ENCODE assay signal across 12 cellular contexts in the genomic region with DNA sequence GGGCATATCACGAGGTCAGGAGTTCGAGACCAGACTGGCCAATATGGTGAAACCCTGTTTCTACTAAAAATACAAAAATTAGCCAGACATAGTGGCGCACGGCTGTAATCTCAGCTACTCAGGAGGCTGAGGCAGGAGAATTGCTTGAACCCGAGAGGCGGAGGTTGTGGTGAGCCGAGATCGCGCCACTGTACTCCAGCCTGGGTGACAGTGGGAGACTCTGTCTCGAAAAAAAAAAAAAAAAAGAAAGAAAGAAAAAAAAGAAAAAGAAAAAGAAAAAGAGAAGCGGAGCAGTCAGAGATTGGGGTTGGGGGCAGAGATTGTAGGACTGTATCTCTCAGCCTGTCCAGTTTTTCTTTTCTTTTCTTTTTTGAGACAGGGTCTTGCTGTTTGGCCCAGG. TPM values are rescaled to one million over a fixed set of nuclear protein-coding genes. Genes with fewer than 3 reads are reported as not detected.
DNase-seq lines count a peak whose midpoint lies in the region; ATAC-seq and TF ChIP-seq lines count a peak whose summit lies in the region.
"Not testable (repeated sequence)": the region's sequence is repeated elsewhere in the genome, so short reads cannot be mapped to it uniquely, and the experiment has no call there.
"Had no signal": no experiment of that assay in that cellular context is flagged by ENCODE, and none has a peak within 500 bp of the region (broad histone marks: within the 10 kb centered on the region; RNA-seq: fewer than 3 reads in every experiment).

No MANE protein-coding gene starts in this region.

- H3K4me3 ChIP-seq in PC-9; right cardiac atrium (ENCODE audit: low read length); testis: not testable (repeated sequence)

- not testable (repeated sequence) for H4K20me1 ChIP-seq in PC-9 (ENCODE audit: insufficient read depth)

- H3K36me3 ChIP-seq in PC-9 (ENCODE audit: low read depth); testis (ENCODE audit: low read depth, missing control alignments): not testable (repeated sequence)

- TSS peak; percentile 1 for BruUV-seq in PC-9 (replicated peaks; lab: Mats Ljungman, UMichigan)

- not testable (repeated sequence) for DNase-seq in PC-9
- DNase-seq in activated effector memory CD4-positive, alpha-beta T cell treated with anti-CD3 and anti-CD28 coated beads, Interleukin-2, amount 50 U/mL, for 16 hours: peak; percentile 30
- peak; percentile 59 for DNase-seq in Right ventricle myocardium inferior (ENCODE audit: missing footprints)
- DNase-seq in cardiac septum (ENCODE audit: low spot score): peak; percentile 65
- DNase-seq in right cardiac atrium: peak in 2 of 3 donors; percentile 40 to 51
- DNase-seq in posterior vena cava (ENCODE audit: low spot score): peak; percentile 72
- peak; percentile 13 for DNase-seq in testis

- CTCF ChIA-PET in PC-9 (lab: Charles Lee): not testable (repeated sequence)

- H3K9me3 ChIP-seq in PC-9 (ENCODE audit: insufficient read depth, low read depth); right cardiac atrium (ENCODE audit: control insufficient read depth, low read length); testis: not testable (repeated sequence)

- not testable (repeated sequence) for H2AFZ ChIP-seq in PC-9

- H3K9me2 ChIP-seq in PC-9 (ENCODE audit: insufficient read depth): not testable (repeated sequence)

- TF ChIP-seq CTCF in PC-9 (conservative IDR thresholded peaks at IDR 0.05); testis (IDR thresholded peaks at IDR 0.05): not testable (repeated sequence)

- not testable (repeated sequence) for ATAC-seq in Right ventricle myocardium inferior, right cardiac atrium

- not testable (repeated sequence) for H3K4me2 ChIP-seq in PC-9

- not testable (repeated sequence) for H3K27ac ChIP-seq in PC-9; right cardiac atrium (ENCODE audit: low read length); testis

- H3K79me2 ChIP-seq in PC-9 (ENCODE audit: low read depth): not testable (repeated sequence)

- not testable (repeated sequence) for H3F3A ChIP-seq in PC-9 (ENCODE audit: insufficient read depth, low read depth)

- intact Hi-C loops in PC-9 (cut with micrococcal nuclease; ENCODE audit: unreplicated experiment); Right ventricle myocardium inferior (cut with DNase I); cardiac septum (cut with DNase I); right cardiac atrium (cut with DNase I); posterior vena cava (cut with DNase I); testis (cut with DNase I; ENCODE audit: low total_unique reads): not testable (repeated sequence)

- TF ChIP-seq POLR2A in testis (IDR thresholded peaks at IDR 0.05): not testable (repeated sequence)

- POLR2A ChIA-PET in PC-9 (lab: Charles Lee; ENCODE audit: unreplicated experiment): not testable (repeated sequence)

- H3K27me3 ChIP-seq in PC-9 (ENCODE audit: insufficient read depth, low read depth); right cardiac atrium (ENCODE audit: control insufficient read depth, insufficient read depth); testis: not testable (repeated sequence)

- H3K4me1 ChIP-seq in PC-9 (replicated peaks; ENCODE audit: insufficient read depth); right cardiac atrium (ENCODE audit: control insufficient read depth, insufficient read depth, low read length); testis: not testable (repeated sequence)

- WGBS in right cardiac atrium: 94% methylated on average over 7 of the region's 11 CpGs
- 86 to 94% methylated on average over 3 to 7 of the region's 11 CpGs for WGBS in testis, 2 donors

RNA-seq across cellular contexts. Expression of a gene that starts 0.7 kb away (rescaled TPM):
- total RNA-seq in PC-9 (2021) (24.3 and 36.8 TPM in 2 replicates), Right ventricle myocardium inferior (2.8 TPM), cardiac septum (7.7 TPM), right cardiac atrium (1 to 10 TPM; 3.4 to 8.3 (median 7.2) TPM), posterior vena cava (10 to 100 TPM in 1 of 2 donors, 1 to 10 TPM in 1; 9.8 to 13.7 TPM), testis (10 to 100 TPM in 1 of 2 donors, 1 to 10 TPM in 1; 5.6 to 10.5 TPM)
- polyA plus RNA-seq in right cardiac atrium (2.7 TPM), testis (ENCODE audit: insufficient read depth, low read depth, low replicate concordance) (4.4 TPM)

RNA-seq across cellular contexts. Expression of a gene that starts 8.3 kb away (rescaled TPM):
- total RNA-seq in PC-9 (2021): not detected in 2 replicates
- not detected for total RNA-seq in Right ventricle myocardium inferior
- total RNA-seq in cardiac septum: not detected
- total RNA-seq in right cardiac atrium: not detected
- polyA plus RNA-seq in right cardiac atrium: 0.09 TPM
- not detected for total RNA-seq in posterior vena cava
- total RNA-seq in testis: 10 to 100 TPM in 1 of 2 donors, 1 to 10 TPM in 1; 5.4 to 15.6 TPM
- polyA plus RNA-seq in testis (ENCODE audit: insufficient read depth, low read depth, low replicate concordance): 19.5 TPM
- total RNA-seq: A673; Caco-2; Calu3; CD8-positive, alpha-beta T cell had no signal
- polyA plus RNA-seq: AG04450 had no signal

RNA-seq across cellular contexts. Expression of a gene that starts 25.2 kb away (rescaled TPM):
- total RNA-seq in PC-9 (2021) (1.2 and 5.8 TPM in 2 replicates), Right ventricle myocardium inferior (7.8 TPM), cardiac septum (6.3 TPM), right cardiac atrium (10 to 100 TPM in 2 of 4 donors, 1 to 10 TPM in 2; 3.8 to 12.8 (median 9.4) TPM), posterior vena cava (10 to 100 TPM; 12.1 to 17.6 TPM), testis (10 to 100 TPM; 11.5 to 15.7 TPM)
- polyA plus RNA-seq in right cardiac atrium (5.8 TPM), testis (ENCODE audit: insufficient read depth, low read depth, low replicate concordance) (18.5 TPM)

RNA-seq across cellular contexts. Expression of a gene that starts 29.6 kb away (rescaled TPM):
- total RNA-seq in PC-9 (2021): 51.1 and 54.0 TPM in 2 replicates
- 8.3 TPM for total RNA-seq in Right ventricle myocardium inferior
- total RNA-seq in cardiac septum: 18.9 TPM
- total RNA-seq in right cardiac atrium: 10 to 100 TPM; 10.2 to 17.3 (median 12.3) TPM
- polyA plus RNA-seq in right cardiac atrium: 54.8 TPM
- total RNA-seq in posterior vena cava: 10 to 100 TPM; 21.9 to 32.0 TPM
- total RNA-seq in testis: 10 to 100 TPM; 31.3 to 45.5 TPM
- polyA plus RNA-seq in testis (ENCODE audit: insufficient read depth, low read depth, low replicate concordance): 66.4 TPM
